ENCODE assay signal across 8 cellular contexts in genomic region chr7:16345979-16346958, GRCh38.
DNase-seq lines count a peak whose midpoint lies in the region; ATAC-seq, FAIRE-seq and TF ChIP-seq lines count a peak whose summit lies in the region.

No MANE protein-coding gene starts in this region.

- FAIRE-seq in urothelium cell line (lab: Jason Lieb, UNC), result peak; percentile 98

- peaks cover 32% of the 10 kb centered on the region for H3K4me1 ChIP-seq in left ventricle myocardium inferior
- no peaks in the 10 kb centered on the region for H3K4me1 ChIP-seq in colonic mucosa
- H3K4me1 ChIP-seq in tibial nerve, result no peaks in the 10 kb centered on the region

- WGBS in tibial nerve, 2 donors, result 71 to 75% methylated on average over 5 of the region's 5 CpGs

- H3K4me3 ChIP-seq in left ventricle myocardium inferior, result no peak overlapping the region
- no peak overlapping the region for H3K4me3 ChIP-seq in colonic mucosa
- no peak overlapping the region for H3K4me3 ChIP-seq in tibial nerve

- no peak overlapping the region for H3K9ac ChIP-seq in colonic mucosa (ENCODE audit: low read depth in 2 of 2, low read length in 2 of 2)

- intact Hi-C loops in Right ventricle myocardium superior (cut with DNase I), result no loop called here
- intact Hi-C loops in left ventricle myocardium inferior (cut with micrococcal nuclease), result no loop called here
- intact Hi-C loops in colonic mucosa (cut with DNase I), result no loop called here
- intact Hi-C loops in Right ventricle myocardium inferior (cut with DNase I), result no loop called here

- no peak for TF ChIP-seq EP300 in tibial nerve (IDR thresholded peaks at IDR 0.05)

- DNase-seq in Right ventricle myocardium superior, result no peak
- DNase-seq in left ventricle myocardium inferior, result no peak
- peak; percentile 88 for DNase-seq in HT-29 (ENCODE audit: low spot score)
- DNase-seq in colonic mucosa, result peak; percentile 32
- DNase-seq in urothelium cell line (ENCODE audit: low spot score), result peak; percentile 68
- no peak for DNase-seq in tibial nerve (ENCODE audit: low spot score in 2 of 2)
- DNase-seq in Right ventricle myocardium inferior (ENCODE audit: missing footprints), result no peak

- H3K27me3 ChIP-seq in left ventricle myocardium inferior (ENCODE audit: low read depth) (no peaks in the 10 kb centered on the region), colonic mucosa (no peaks in the 10 kb centered on the region), tibial nerve (no peaks in the 10 kb centered on the region)

- H3K27ac ChIP-seq in left ventricle myocardium inferior (replicated peaks) (no peak overlapping the region), colonic mucosa (peak overlapping the region; percentile 1), tibial nerve (no peak overlapping the region)

- no peak for TF ChIP-seq POLR2A in tibial nerve (IDR thresholded peaks at IDR 0.05)

- ATAC-seq in Right ventricle myocardium superior (ENCODE audit: poor library complexity) (peak; percentile 64), Right ventricle myocardium inferior (no peak), GM21526 (IDR thresholded peaks at IDR 0.05; ENCODE audit: low FRiP score, unreplicated experiment) (no peak)

- no peak for TF ChIP-seq CTCF in left ventricle myocardium inferior (IDR thresholded peaks at IDR 0.05; ENCODE audit: borderline replicate concordance)
- TF ChIP-seq CTCF in colonic mucosa (IDR thresholded peaks at IDR 0.05), result no peak
- TF ChIP-seq CTCF in tibial nerve (IDR thresholded peaks at IDR 0.05), result no peak

- H3K9me3 ChIP-seq in left ventricle myocardium inferior (replicated peaks) (peaks cover 38% of the 10 kb centered on the region), colonic mucosa (no peaks in the 10 kb centered on the region), tibial nerve (peaks cover 0 to 33% (median 2%) of the 10 kb centered on the region in 4 donors)

- H3K36me3 ChIP-seq in left ventricle myocardium inferior, result peaks cover 7% of the 10 kb centered on the region
- H3K36me3 ChIP-seq in colonic mucosa, result no peaks in the 10 kb centered on the region
- H3K36me3 ChIP-seq in tibial nerve, result no peaks in the 10 kb centered on the region

Comparison
In these comparisons a context has a peak if more than half of its experiments do, and no peak if none do; other contexts are left out.
1. DNase-seq: peak in HT-29 (single experiment), colonic mucosa (single experiment) and urothelium cell line (single experiment); none in Right ventricle myocardium superior (single experiment), left ventricle myocardium inferior (single experiment), tibial nerve (0 of 2) and Right ventricle myocardium inferior (single experiment).